In the genomic region with DNA sequence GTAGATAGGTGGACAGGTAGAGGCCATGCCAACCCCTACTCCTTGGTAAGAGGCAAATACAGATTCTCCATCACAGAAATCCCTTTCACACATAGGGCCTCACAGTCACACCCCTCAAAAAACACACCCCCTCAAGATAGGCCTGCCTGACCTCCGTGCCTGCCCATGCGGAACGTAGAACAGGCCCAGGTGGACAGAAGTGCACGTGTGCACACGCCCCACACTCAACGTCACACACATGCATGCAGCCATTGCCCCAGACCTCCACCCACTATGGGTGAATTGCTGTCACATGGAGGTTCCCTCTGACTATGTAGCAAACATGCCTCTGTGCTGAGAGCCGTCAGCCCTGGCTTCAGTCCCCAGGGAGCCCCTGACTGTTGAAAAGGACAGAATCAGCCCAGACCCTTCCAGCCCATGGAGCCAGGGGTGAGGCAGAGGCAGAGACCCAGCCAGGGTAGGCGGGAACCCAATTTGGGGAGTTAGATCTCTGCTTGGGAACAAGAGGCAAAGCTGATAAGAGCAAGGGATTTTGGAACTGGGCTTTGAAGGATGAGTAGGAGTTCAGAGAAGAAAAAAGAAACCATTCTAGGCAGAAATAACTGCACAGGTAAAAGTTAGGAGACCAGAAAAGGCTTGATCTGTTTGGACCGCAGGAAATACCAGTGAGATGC, we compare ENCODE assay signal across 19 cellular contexts. TPM values are rescaled to one million over a fixed set of nuclear protein-coding genes. Genes with fewer than 3 reads are reported as not detected.
"Had no signal": no experiment of that assay in that cellular context is flagged by ENCODE, and none has a peak within 500 bp of the region (broad histone marks: within the 10 kb centered on the region; RNA-seq: fewer than 3 reads in every experiment).

No MANE protein-coding gene starts in this region.

- H3K27me3 ChIP-seq: hepatocyte, right lobe of liver, upper lobe of right lung had no signal

- H3K4me2 ChIP-seq: hepatocyte, smooth muscle cell had no signal

- H3K36me3 Mint-ChIP-seq: naive thymus-derived CD8-positive, alpha-beta T cell; WTC11 had no signal

- H3K36me3 ChIP-seq: left ventricle myocardium inferior, right lobe of liver, upper lobe of right lung had no signal

- H3K4me3 Mint-ChIP-seq: activated naive CD8-positive, alpha-beta T cell treated with anti-CD3 and anti-CD28 coated beads, Interleukin-2, amount 50 U/mL, for 24 hours; WTC11 had no signal

- H3K9me3 ChIP-seq: left ventricle myocardium inferior, right lobe of liver, upper lobe of right lung had no signal

- FAIRE-seq: bronchial epithelial cell, endometrium, TTC549 had no signal

- H3K27ac ChIP-seq: hepatocyte, left ventricle myocardium inferior, upper lobe of right lung had no signal

- H3K27ac Mint-ChIP-seq: activated naive CD8-positive, alpha-beta T cell treated with anti-CD3 and anti-CD28 coated beads, Interleukin-2, amount 50 U/mL, for 24 hours; WTC11 had no signal

- H3K9me3 Mint-ChIP-seq: activated naive CD8-positive, alpha-beta T cell treated with anti-CD3 and anti-CD28 coated beads, Interleukin-2, amount 50 U/mL, for 24 hours; naive thymus-derived CD8-positive, alpha-beta T cell; WTC11 had no signal

- H3K4me3 ChIP-seq: hepatocyte, left ventricle myocardium inferior, right lobe of liver, smooth muscle cell, upper lobe of right lung had no signal

- H2AFZ ChIP-seq: hepatocyte had no signal

RNA-seq across cellular contexts. Expression of gene ANKRD24, which starts 3.1 kb away (rescaled TPM):
- total RNA-seq: smooth muscle cell had no signal

RNA-seq across cellular contexts. Expression of gene CREB3L3, which starts 32.1 kb away (rescaled TPM):
- total RNA-seq: activated CD8-positive, alpha-beta memory T cell treated with anti-CD3 and anti-CD28 coated beads for 36 hours; aorta; bronchial epithelial cell; dermis microvascular lymphatic vessel endothelial cell; esophagus mucosa; kidney epithelial cell; left ventricle myocardium inferior; naive thymus-derived CD8-positive, alpha-beta T cell; osteocyte; pulmonary artery endothelial cell; smooth muscle cell; temporal lobe; upper lobe of right lung; WTC11 had no signal
- polyA plus RNA-seq: naive thymus-derived CD8-positive, alpha-beta T cell; smooth muscle cell had no signal

RNA-seq across cellular contexts. Expression of gene EBI3, which starts 43.8 kb away (rescaled TPM):
- total RNA-seq: bronchial epithelial cell had no signal
- polyA plus RNA-seq: naive thymus-derived CD8-positive, alpha-beta T cell had no signal
